ENCODE assay signal across 21 cellular contexts in genomic region chr10:131852161-131852822, GRCh38. TPM values are rescaled to one million over a fixed set of nuclear protein-coding genes. Genes with fewer than 3 reads are reported as not detected.
A peak's percentile ranks its signal among the peaks of the same experiment; 100 is the strongest.
DNase-seq lines count a peak whose midpoint lies in the region; ATAC-seq and TF ChIP-seq lines count a peak whose summit lies in the region.
"Had no signal": no experiment of that assay in that cellular context is flagged by ENCODE, and none has a peak within 500 bp of the region (broad histone marks: within the 10 kb centered on the region; RNA-seq: fewer than 3 reads in every experiment).

No MANE protein-coding gene starts in this region.

- H3K27ac ChIP-seq in coronary artery: no peak overlapping the region
- H3K27ac ChIP-seq in osteoblast (ENCODE audit: low read depth, low read length): no peak overlapping the region
- no peak overlapping the region for H3K27ac ChIP-seq in upper lobe of left lung
- H3K27ac ChIP-seq in PC-9: no peak overlapping the region
- H3K27ac ChIP-seq: HL-60, SJCRH30 had no signal

- intact Hi-C loops in PC-9 (cut with micrococcal nuclease; ENCODE audit: unreplicated experiment): no loop called here

- H3K4me2 ChIP-seq in osteoblast (ENCODE audit: insufficient read depth, low read length) (no peak overlapping the region), PC-9 (no peak overlapping the region)

- POLR2A ChIA-PET in PC-9 (lab: Charles Lee; ENCODE audit: unreplicated experiment): no interaction called here

- no peaks in the 10 kb centered on the region for H3K9me2 ChIP-seq in PC-9 (ENCODE audit: insufficient read depth)

- H3K79me2 ChIP-seq in osteoblast (ENCODE audit: insufficient read depth, low read length) (no peaks in the 10 kb centered on the region), PC-9 (ENCODE audit: low read depth) (no peaks in the 10 kb centered on the region)

- CTCF ChIA-PET in PC-9 (lab: Charles Lee): no interaction called here

- no peak for TF ChIP-seq POLR2A in upper lobe of left lung (IDR thresholded peaks at IDR 0.05)

- peaks cover 2% of the 10 kb centered on the region for H3K9me3 ChIP-seq in osteoblast (ENCODE audit: low read depth, low read length)
- H3K9me3 ChIP-seq in upper lobe of left lung: no peaks in the 10 kb centered on the region
- H3K9me3 ChIP-seq in PC-9 (ENCODE audit: insufficient read depth, low read depth): no peaks in the 10 kb centered on the region
- H3K9me3 ChIP-seq: SJCRH30 had no signal

- peak; percentile 28 for DNase-seq in activated effector memory CD4-positive, alpha-beta T cell treated with anti-CD3 and anti-CD28 coated beads, Interleukin-2, amount 50 U/mL, for 16 hours
- no peak for DNase-seq in activated effector memory CD4-positive, alpha-beta T cell treated with Interleukin-2 at 50 U/mL for 16 hours
- peak; percentile 66 for DNase-seq in coronary artery (ENCODE audit: low spot score)
- DNase-seq in osteoblast (ENCODE audit: insufficient read length, low spot score, missing footprints): peak; percentile 79
- peak; percentile 13 to 54 for DNase-seq in upper lobe of left lung
- DNase-seq in germinal center (ENCODE audit: low spot score): no peak
- no peak for DNase-seq in PC-9
- DNase-seq: CD4-positive, alpha-beta memory T cell; GF-D8; HFFc6; IMR-90; NCI-H1048; NCI-H1436; NCI-H1930; NCI-H226; NCI-H524; PC-3; SJCRH30 had no signal

- ATAC-seq in upper lobe of left lung (ENCODE audit: low FRiP score in 2 of 2): no peak
- ATAC-seq in HG02981 (IDR thresholded peaks at IDR 0.05; ENCODE audit: unreplicated experiment): no peak
- ATAC-seq: GM12878, PC-3 had no signal

- H2AFZ ChIP-seq in osteoblast (ENCODE audit: low read length): no peak overlapping the region
- H2AFZ ChIP-seq in PC-9: no peak overlapping the region

- H4K20me1 ChIP-seq in osteoblast (ENCODE audit: insufficient read depth, low read length) (no peaks in the 10 kb centered on the region), PC-9 (ENCODE audit: insufficient read depth) (no peaks in the 10 kb centered on the region)

- H3K27me3 ChIP-seq in osteoblast (ENCODE audit: insufficient read depth, low read length): no peaks in the 10 kb centered on the region
- H3K27me3 ChIP-seq in upper lobe of left lung: no peaks in the 10 kb centered on the region
- H3K27me3 ChIP-seq in PC-9 (ENCODE audit: insufficient read depth, low read depth): peaks cover 80% of the 10 kb centered on the region
- H3K27me3 ChIP-seq: SJCRH30 had no signal

- no TSS peak for BruUV-seq in PC-9 (replicated peaks; lab: Mats Ljungman, UMichigan)

- no peak overlapping the region for H3K4me3 ChIP-seq in coronary artery
- H3K4me3 ChIP-seq in osteoblast (ENCODE audit: insufficient read depth, low read length): no peak overlapping the region
- H3K4me3 ChIP-seq in upper lobe of left lung: no peak overlapping the region
- H3K4me3 ChIP-seq in PC-9: no peak overlapping the region
- H3K4me3 ChIP-seq: GM12878, SJCRH30 had no signal

- H3K36me3 ChIP-seq in osteoblast (ENCODE audit: insufficient read depth, low read length) (no peaks in the 10 kb centered on the region), upper lobe of left lung (no peaks in the 10 kb centered on the region), PC-9 (ENCODE audit: low read depth) (no peaks in the 10 kb centered on the region)
- H3K36me3 ChIP-seq: SJCRH30 had no signal

- no peak for TF ChIP-seq EP300 in upper lobe of left lung (IDR thresholded peaks at IDR 0.05)

- TF ChIP-seq CTCF in coronary artery (IDR thresholded peaks at IDR 0.05): no peak
- no peak for TF ChIP-seq CTCF in osteoblast (IDR thresholded peaks at IDR 0.05; ENCODE audit: extremely low read depth, low read depth, low read length)
- TF ChIP-seq CTCF in upper lobe of left lung (IDR thresholded peaks at IDR 0.05): no peak
- no peak for TF ChIP-seq CTCF in PC-9 (conservative IDR thresholded peaks at IDR 0.05)

- H3K4me1 ChIP-seq in osteoblast (ENCODE audit: insufficient read depth, low read length) (no peaks in the 10 kb centered on the region), upper lobe of left lung (no peaks in the 10 kb centered on the region), PC-9 (replicated peaks; ENCODE audit: insufficient read depth) (no peaks in the 10 kb centered on the region)
- H3K4me1 ChIP-seq: SJCRH30 had no signal

- H3F3A ChIP-seq in PC-9 (ENCODE audit: insufficient read depth, low read depth): no peaks in the 10 kb centered on the region

- WGBS in upper lobe of left lung, 2 donors: 94 to 96% methylated on average over 33 of the region's 33 CpGs

RNA-seq across cellular contexts. Expression of gene PPP2R2D, which starts 48.5 kb away (rescaled TPM):
- total RNA-seq in osteoblast (23.9 and 30.1 TPM in 2 replicates), upper lobe of left lung (10 to 100 TPM; 20.5 to 60.8 (median 28.7) TPM), PC-9 (2021) (23.5 TPM in 2 replicates)

Comparison
In these comparisons a context has a peak if more than half of its experiments do, and no peak if none do; other contexts are left out.
1. DNase-seq: peak in activated effector memory CD4-positive, alpha-beta T cell treated with anti-CD3 and anti-CD28 coated beads, Interleukin-2, amount 50 U/mL, for 16 hours (single experiment), coronary artery (single experiment), osteoblast (single experiment) and upper lobe of left lung (2 of 2); none in activated effector memory CD4-positive, alpha-beta T cell treated with Interleukin-2 at 50 U/mL for 16 hours (single experiment), germinal center (single experiment) and PC-9 (0 of 2).